In genomic region chr11:61777234-61778090, GRCh38 we compare ENCODE assay signal across 8 cellular contexts. TPM values are rescaled to one million over a fixed set of nuclear protein-coding genes. Genes with fewer than 3 reads are reported as not detected.
A peak's percentile ranks its signal among the peaks of the same experiment; 100 is the strongest.
DNase-seq lines count a peak whose midpoint lies in the region; ATAC-seq and TF ChIP-seq lines count a peak whose summit lies in the region.

No MANE protein-coding gene starts in this region.

- TF ChIP-seq CTCF in GM13977 (IDR thresholded peaks at IDR 0.05; ENCODE audit: extremely low read depth, insufficient read depth, missing control alignments), result peak; percentile 22
- no peak for TF ChIP-seq CTCF in endothelial cell (IDR thresholded peaks at IDR 0.05; ENCODE audit: unreplicated experiment)
- TF ChIP-seq CTCF in spleen (IDR thresholded peaks at IDR 0.05 in 8 of 11, conservative IDR thresholded peaks at IDR 0.05 in 3 of 11), result no peak

- H3K4me3 Mint-ChIP-seq in endothelial cell (ENCODE audit: unreplicated experiment), result peak overlapping the region; percentile 59

- H3K27ac Mint-ChIP-seq in endothelial cell (ENCODE audit: unreplicated experiment), result no peak overlapping the region

- H3K27ac ChIP-seq in spleen, result peak overlapping the region in 2 of 8 donors; percentile 6 to 15

- no peaks in the 10 kb centered on the region for H3K36me3 Mint-ChIP-seq in endothelial cell (ENCODE audit: low read depth, unreplicated experiment)

- no peaks in the 10 kb centered on the region for H3K9me3 Mint-ChIP-seq in endothelial cell (ENCODE audit: unreplicated experiment)

- ATAC-seq in GM18867 (IDR thresholded peaks at IDR 0.05; ENCODE audit: unreplicated experiment) (no peak), GM18861 (IDR thresholded peaks at IDR 0.05; ENCODE audit: unreplicated experiment) (no peak)

- WGBS in spleen, 5 donors, result 22 to 41% (median 29%) methylated on average over 25 to 67 of the region's 67 CpGs

- H3K4me1 Mint-ChIP-seq in endothelial cell (ENCODE audit: unreplicated experiment), result no peaks in the 10 kb centered on the region

- H3K27me3 ChIP-seq in spleen (replicated peaks in 1 of 7) (peaks cover 0 to 18% (median 0%) of the 10 kb centered on the region in 7 donors), MG63 (no peaks in the 10 kb centered on the region)

- DNase-seq in GM13977 (ENCODE audit: low spot score) (peak; percentile 85), endothelial cell (ENCODE audit: low spot score) (no peak), spleen (peak; percentile 89), cerebellar cortex (ENCODE audit: low spot score) (no peak), MG63 (no peak)
- DNase-seq in activated CD8-positive, alpha-beta memory T cell treated with anti-CD3 and anti-CD28 coated beads for 4 hours (ENCODE audit: low read depth in 2 of 2), result peak; percentile 29 to 45

- H3K9me3 ChIP-seq in spleen (no peaks in the 10 kb centered on the region), MG63 (no peaks in the 10 kb centered on the region)

- peaks cover 13% of the 10 kb centered on the region for H3K27me3 Mint-ChIP-seq in endothelial cell (ENCODE audit: unreplicated experiment)

- in situ Hi-C loops in GM13977 (cut with MboI; ENCODE audit: low pct_unique_long_range_greater_than_20kb, low sequenced_read_pairs, unreplicated experiment), result no loop called here

- peaks cover 8 to 33% (median 17%) of the 10 kb centered on the region in 6 donors for H3K4me1 ChIP-seq in spleen

- no peak for TF ChIP-seq POLR2A in spleen (IDR thresholded peaks at IDR 0.05)

- H3K36me3 ChIP-seq in spleen (no peaks in the 10 kb centered on the region), MG63 (no peaks in the 10 kb centered on the region)

- intact Hi-C loops in spleen (cut with DNase I; ENCODE audit: low total_unique reads), result no loop called here

- H3K4me3 ChIP-seq in spleen, result peak overlapping the region in 7 of 8 donors; percentile 15 to 66 (median 35)
- no peak overlapping the region for H3K4me3 ChIP-seq in MG63

RNA-seq across cellular contexts. Expression of gene TMEM258, which starts 14.9 kb away (rescaled TPM):
- total RNA-seq in endothelial cell (ENCODE audit: unreplicated experiment) (125 TPM), spleen (10 to 100 TPM; 52.4 to 85.2 (median 62.0) TPM)
- polyA plus RNA-seq in spleen, result 100 to 1,000 TPM; 122 to 185 (median 125) TPM
- total RNA-seq in MG63 (2014; rRNA removed; shearing (Covaris generic); ENCODE audit: low replicate concordance), result 61.8 and 88.7 TPM in 2 replicates

RNA-seq across cellular contexts. Expression of gene FEN1, which starts 15.2 kb away (rescaled TPM):
- total RNA-seq in endothelial cell (ENCODE audit: unreplicated experiment) (22.0 TPM), spleen (10 to 100 TPM in 5 of 7 donors, 1 to 10 TPM in 2; 8.9 to 17.2 (median 14.8) TPM)
- polyA plus RNA-seq in spleen, result 10 to 100 TPM in 2 of 3 donors, 1 to 10 TPM in 1; 7.3 to 16.7 (median 15.9) TPM
- total RNA-seq in MG63 (2014; rRNA removed; shearing (Covaris generic); ENCODE audit: low replicate concordance), result 80.9 and 85.7 TPM in 2 replicates

RNA-seq across cellular contexts. Expression of gene MYRF, which starts 25.0 kb away (rescaled TPM):
- total RNA-seq in endothelial cell (ENCODE audit: unreplicated experiment) (1.5 TPM), spleen (1 to 10 TPM in 1 of 7 donors, under 1 TPM in 6; 0.32 to 1.5 (median 0.79) TPM)
- polyA plus RNA-seq in spleen, result under 1 TPM; 0.15 to 0.50 (median 0.45) TPM
- 0.23 and 1.9 TPM in 2 replicates for total RNA-seq in MG63 (2014; rRNA removed; shearing (Covaris generic); ENCODE audit: low replicate concordance)

RNA-seq across cellular contexts. Expression of gene FADS1, which starts 39.3 kb away (rescaled TPM):
- 102 TPM for total RNA-seq in endothelial cell (ENCODE audit: unreplicated experiment)
- total RNA-seq in spleen, result 10 to 100 TPM in 6 of 7 donors, 1 to 10 TPM in 1; 8.6 to 25.6 (median 12.9) TPM
- 1 to 10 TPM; 2.2 to 6.7 (median 3.3) TPM for polyA plus RNA-seq in spleen
- 25.4 and 28.3 TPM in 2 replicates for total RNA-seq in MG63 (2014; rRNA removed; shearing (Covaris generic); ENCODE audit: low replicate concordance)

RNA-seq across cellular contexts. Expression of gene FADS2, which starts 50.6 kb away (rescaled TPM):
- 682 TPM for total RNA-seq in endothelial cell (ENCODE audit: unreplicated experiment)
- 10 to 100 TPM in 5 of 7 donors, 1 to 10 TPM in 2; 2.8 to 20.6 (median 11.1) TPM for total RNA-seq in spleen
- polyA plus RNA-seq in spleen, result 10 to 100 TPM in 2 of 3 donors, 1 to 10 TPM in 1; 5.5 to 16.8 (median 14.6) TPM
- 8.1 and 22.6 TPM in 2 replicates for total RNA-seq in MG63 (2014; rRNA removed; shearing (Covaris generic); ENCODE audit: low replicate concordance)

Comparison
In these comparisons a context has a peak if more than half of its experiments do, and no peak if none do; other contexts are left out.
1. DNase-seq: peak in GM13977 (single experiment), activated CD8-positive, alpha-beta memory T cell treated with anti-CD3 and anti-CD28 coated beads for 4 hours (2 of 2) and spleen (single experiment); none in endothelial cell (single experiment), cerebellar cortex (single experiment) and MG63 (single experiment).